24 cellular contexts compared by ENCODE assay signal in the genomic region with DNA sequence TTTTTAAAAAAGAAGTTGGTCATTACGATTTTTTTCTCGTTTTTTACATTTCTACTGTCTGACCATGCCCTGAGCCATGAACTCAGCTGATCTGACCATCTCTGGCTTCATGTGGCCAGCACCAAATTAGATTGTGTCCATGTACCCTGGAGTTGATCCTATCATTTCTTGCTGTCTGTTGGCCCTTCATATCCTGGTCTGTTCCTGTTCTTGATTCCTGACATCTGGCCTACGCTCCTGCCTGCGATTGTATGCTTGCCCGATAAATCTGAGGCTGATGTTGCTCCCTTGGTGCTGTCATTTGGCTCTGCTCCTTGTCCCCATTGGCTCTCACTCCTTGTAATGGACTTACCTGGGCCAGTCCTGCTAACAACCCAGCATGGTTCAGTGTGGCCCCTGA.
DNase-seq lines count a peak whose midpoint lies in the region; ATAC-seq, FAIRE-seq and TF ChIP-seq lines count a peak whose summit lies in the region.
"Had no signal": no experiment of that assay in that cellular context is flagged by ENCODE, and none has a peak within 500 bp of the region (broad histone marks: within the 10 kb centered on the region; RNA-seq: fewer than 3 reads in every experiment).

No MANE protein-coding gene starts in this region.

- H3K23ac ChIP-seq in H1 (ENCODE audit: insufficient read length): no peak overlapping the region

- no peak overlapping the region for H4K8ac ChIP-seq in H1 (ENCODE audit: extremely low read depth, insufficient read depth, low read length)

- no peak for FAIRE-seq in H1 (lab: Jason Lieb, UNC)
- FAIRE-seq: G401.6, HepG2 had no signal

- H3K4me2 ChIP-seq in H1 (ENCODE audit: insufficient read depth in 1 of 2, low read depth in 2 of 2, low read length in 2 of 2): no peak overlapping the region

- no peak overlapping the region for H2BK120ac ChIP-seq in H1 (replicated peaks; ENCODE audit: low read depth, low read length)

- no peak overlapping the region for H2BK20ac ChIP-seq in H1 (ENCODE audit: low read length)

- CTCF ChIA-PET in MCF 10A (lab: Yijun Ruan, JAX) (no interaction called here), H1 (lab: Charles Lee; ENCODE audit: partially characterized antibody) (no interaction called here)

- no peak overlapping the region for H2BK15ac ChIP-seq in H1 (ENCODE audit: low read length)

- H4K91ac ChIP-seq in H1 (replicated peaks; ENCODE audit: insufficient read length, low read length): no peak overlapping the region

- TF ChIP-seq POLR2A in breast epithelium (IDR thresholded peaks at IDR 0.05) (no peak), H1 (IDR thresholded peaks at IDR 0.05; ENCODE audit: control extremely low read depth in 1 of 2, low read depth in 2 of 2, low read length in 2 of 2) (no peak)

- no peak overlapping the region for H2BK12ac ChIP-seq in H1 (ENCODE audit: low read depth, low read length)

- 92% methylated on average over 5 of the region's 5 CpGs; no CpG with 5 or more reads in 1 of the 2 experiments for whole genome bisulfite sequencing in H1 (ENCODE audit: extremely low coverage in 1 of 2, insufficient coverage in 1 of 2, insufficient read length in 1 of 2, insufficient replicate concordance in 2 of 2, low coverage in 1 of 2, low lambda C conversion rate in 2 of 2, missing lambda C conversion rate in 1 of 2), 2 experiments

- no peaks in the 10 kb centered on the region for H3K23me2 ChIP-seq in H1 (ENCODE audit: low read depth, low read length)

- BruUV-seq in MCF 10A (replicated peaks; lab: Mats Ljungman, UMichigan): no TSS peak

- H3K27me3 ChIP-seq in breast epithelium (no peaks in the 10 kb centered on the region), H1 (replicated peaks in 1 of 4; ENCODE audit: control insufficient read depth in 3 of 4, extremely low read depth in 1 of 4, insufficient read depth in 3 of 4, low read length in 3 of 4) (no peaks in the 10 kb centered on the region)
- H3K27me3 ChIP-seq: SJCRH30 had no signal

- no peaks in the 10 kb centered on the region for H3K9me3 ChIP-seq in breast epithelium
- no peaks in the 10 kb centered on the region for H3K9me3 ChIP-seq in H1 (ENCODE audit: insufficient read depth in 2 of 2, low read depth in 1 of 2, low read length in 1 of 2)
- no peaks in the 10 kb centered on the region for H3K9me3 ChIP-seq in mucosa of descending colon
- H3K9me3 ChIP-seq: Caco-2, SJCRH30 had no signal

- no peak overlapping the region for H3K56ac ChIP-seq in H1 (replicated peaks; ENCODE audit: insufficient read length, low read depth, low read length)

- no peaks in the 10 kb centered on the region for H3K9me3 Mint-ChIP-seq in MCF 10A (ENCODE audit: unreplicated experiment)
- H3K9me3 Mint-ChIP-seq: CD4-positive, alpha-beta T cell; HFFc6 had no signal

- H3K36me3 Mint-ChIP-seq in MCF 10A (ENCODE audit: insufficient read depth, unreplicated experiment): no peaks in the 10 kb centered on the region

- peak overlapping the region; percentile 38; the same call in 1 of the 2 replicates for H3K18ac ChIP-seq in H1 (ENCODE audit: extremely low read depth, low read length)

- no peak overlapping the region for H3K4ac ChIP-seq in H1 (replicated peaks; ENCODE audit: insufficient read length, low read depth, low read length)

- H3K27ac ChIP-seq in breast epithelium: peak overlapping the region; percentile 49 to 77
- H3K27ac ChIP-seq in H1 (ENCODE audit: low read depth, low read length): no peak overlapping the region
- H3K27ac ChIP-seq: 22Rv1, SJCRH30 had no signal

- H3K4me1 Mint-ChIP-seq in MCF 10A (ENCODE audit: insufficient read depth, unreplicated experiment): peaks cover 8% of the 10 kb centered on the region
- H3K4me1 Mint-ChIP-seq: B cell had no signal

- no peak overlapping the region for H2AK5ac ChIP-seq in H1 (ENCODE audit: low read depth, low read length)

- no peak overlapping the region for H3K14ac ChIP-seq in H1 (ENCODE audit: insufficient read length)

- H2BK5ac ChIP-seq in H1 (ENCODE audit: low read depth, low read length): no peak overlapping the region; the same call in 1 of the 2 replicates

- H3K9ac ChIP-seq in H1 (replicated peaks in 1 of 4; ENCODE audit: extremely low read depth in 1 of 4, low read depth in 3 of 4, low read length in 3 of 4): no peak overlapping the region

- TF ChIP-seq CTCF in breast epithelium (IDR thresholded peaks at IDR 0.05) (no peak), MCF 10A (IDR thresholded peaks at IDR 0.05; ENCODE audit: unreplicated experiment) (no peak), H1 (IDR thresholded peaks at IDR 0.05; ENCODE audit: control extremely low read depth in 1 of 3, insufficient read depth in 1 of 3, low read depth in 1 of 3, low read length in 3 of 3) (no peak), mucosa of descending colon (IDR thresholded peaks at IDR 0.05) (no peak)

- POLR2A ChIA-PET in MCF 10A (lab: Yijun Ruan, JAX) (interaction anchor here (1.0 kb wide), 1 partner anchor 10 kb away, joined by 3 read pairs; no protein-coding TSS in a partner anchor), H1 (lab: Charles Lee; ENCODE audit: partially characterized antibody) (no interaction called here)

- H3K4me1 ChIP-seq in breast epithelium (no peaks in the 10 kb centered on the region), H1 (replicated peaks in 1 of 4; ENCODE audit: control insufficient read depth in 3 of 4, insufficient read depth in 4 of 4, low read length in 3 of 4) (0 out of 7 replicates have a peak, but pooled peaks cover 0 to 2% (median 0%) of the 10 kb centered on the region in 4 experiments), mucosa of descending colon (ENCODE audit: low read depth) (no peaks in the 10 kb centered on the region)
- H3K4me1 ChIP-seq: SJCRH30 had no signal

- no peak overlapping the region for H3K27ac Mint-ChIP-seq in MCF 10A (ENCODE audit: low read depth, unreplicated experiment)
- H3K27ac Mint-ChIP-seq: B cell; CD4-positive, alpha-beta T cell; HFFc6 had no signal

- H3K36me3 ChIP-seq in breast epithelium (no peaks in the 10 kb centered on the region), H1 (ENCODE audit: control insufficient read depth in 2 of 4, insufficient read depth in 4 of 4, low read length in 3 of 4) (no peaks in the 10 kb centered on the region), mucosa of descending colon (ENCODE audit: low read depth) (no peaks in the 10 kb centered on the region)
- H3K36me3 ChIP-seq: SJCRH30 had no signal

- H3K79me1 ChIP-seq in H1 (ENCODE audit: low read depth, low read length): no peaks in the 10 kb centered on the region

- H2AFZ ChIP-seq in H1 (ENCODE audit: low read length): 0 out of 2 replicates have a peak overlapping the region, but pooled peaks have one; percentile 33

- H3K79me2 ChIP-seq in H1 (ENCODE audit: control insufficient read depth in 1 of 2, insufficient read depth in 2 of 2, low read length in 2 of 2): no peaks in the 10 kb centered on the region

- intact Hi-C loops in breast epithelium (cut with DNase I; ENCODE audit: low total_unique reads): no loop called here
- intact Hi-C loops in MCF 10A (cut with micrococcal nuclease): no loop called here
- intact Hi-C loops in left ventricle myocardium superior (cut with micrococcal nuclease): no loop called here
- intact Hi-C loops in mucosa of descending colon (cut with DNase I, micrococcal nuclease): no loop called here
- intact Hi-C loops in posterior vena cava (cut with DNase I): no loop called here

- ATAC-seq in left ventricle myocardium superior (peak; percentile 71), mucosa of descending colon (no peak)
- ATAC-seq: HepG2, PC-3 had no signal

- no peak for DNase-seq in breast epithelium (ENCODE audit: low spot score in 2 of 2)
- no peak for DNase-seq in MCF 10A (ENCODE audit: unreplicated experiment)
- DNase-seq in H1 (ENCODE audit: low read depth in 1 of 2, low spot score in 2 of 2): no peak
- DNase-seq in left ventricle myocardium superior: no peak
- DNase-seq in mucosa of descending colon: no peak
- DNase-seq in C1 segment of cervical spinal cord (lab: John Stamatoyannopoulos, UW): no peak
- DNase-seq in NCI-H2227 (lab: John Stamatoyannopoulos, UW; ENCODE audit: unreplicated experiment): no peak
- DNase-seq in posterior vena cava (ENCODE audit: low spot score): no peak
- DNase-seq: Caco-2; CD4-positive, alpha-beta T cell; H7; HFFc6; KBM-7; NCI-H1105 treated with DMSO at 0.1 percent for 48 hours; NCI-H1694; NCI-H2081 treated with DMSO at 0.1 percent for 48 hours; NCI-H524; RPMI8226; SJCRH30 had no signal

- TF ChIP-seq EP300 in H1 (IDR thresholded peaks at IDR 0.05; ENCODE audit: borderline replicate concordance in 1 of 2, low read depth in 2 of 2, low read length in 2 of 2): no peak

- H3K4me3 Mint-ChIP-seq in MCF 10A (ENCODE audit: unreplicated experiment): no peak overlapping the region
- H3K4me3 Mint-ChIP-seq: B cell; CD4-positive, alpha-beta T cell; HFFc6 had no signal

- no peak overlapping the region for H4K5ac ChIP-seq in H1 (ENCODE audit: insufficient read length, low read depth, low read length)

- no peak overlapping the region for H3K4me3 ChIP-seq in breast epithelium
- no peak overlapping the region for H3K4me3 ChIP-seq in H1 (ENCODE audit: extremely low read depth in 1 of 4, insufficient read depth in 2 of 4, low read depth in 3 of 4, low read length in 4 of 4)
- no peak overlapping the region for H3K4me3 ChIP-seq in mucosa of descending colon
- H3K4me3 ChIP-seq: SJCRH30 had no signal

- no peak for TF ChIP-seq RAD21 in H1 (IDR thresholded peaks at IDR 0.05 in 1 of 2, conservative IDR thresholded peaks at IDR 0.05 in 1 of 2; ENCODE audit: low read depth in 2 of 2, low read length in 2 of 2)

- no peaks in the 10 kb centered on the region for H4K20me1 ChIP-seq in H1 (replicated peaks in 1 of 2; ENCODE audit: control insufficient read depth in 1 of 2, insufficient read depth in 2 of 2, low read length in 2 of 2)

- no peaks in the 10 kb centered on the region for H3K27me3 Mint-ChIP-seq in MCF 10A (ENCODE audit: insufficient read depth, unreplicated experiment)
- H3K27me3 Mint-ChIP-seq: CD4-positive, alpha-beta T cell had no signal

TF ChIP-seq in H1, 55 proteins besides CTCF, POLR2A, EP300 and RAD21:
- TF ChIP-seq JUN (IDR thresholded peaks at IDR 0.05; ENCODE audit: low read depth, low read length) (no peak), SP2 (IDR thresholded peaks at IDR 0.05; ENCODE audit: low read length) (no peak), CEBPB (IDR thresholded peaks at IDR 0.05; ENCODE audit: low read depth, low read length) (no peak), TEAD4 (IDR thresholded peaks at IDR 0.05; ENCODE audit: low read depth, low read length) (no peak), GTF2F1 (IDR thresholded peaks at IDR 0.05; ENCODE audit: borderline replicate concordance, low read depth, low read length) (no peak), EZH2 (IDR thresholded peaks at IDR 0.05; ENCODE audit: low read depth, low read length, severe bottlenecking) (no peak), NANOG (IDR thresholded peaks at IDR 0.05; ENCODE audit: insufficient read depth, low read depth, low read length, poor library complexity, severe bottlenecking) (no peak), CBX8 (IDR thresholded peaks at IDR 0.05; ENCODE audit: borderline replicate concordance, low read depth, low read length) (no peak)
